27 cellular contexts compared by ENCODE assay signal in the genomic region with DNA sequence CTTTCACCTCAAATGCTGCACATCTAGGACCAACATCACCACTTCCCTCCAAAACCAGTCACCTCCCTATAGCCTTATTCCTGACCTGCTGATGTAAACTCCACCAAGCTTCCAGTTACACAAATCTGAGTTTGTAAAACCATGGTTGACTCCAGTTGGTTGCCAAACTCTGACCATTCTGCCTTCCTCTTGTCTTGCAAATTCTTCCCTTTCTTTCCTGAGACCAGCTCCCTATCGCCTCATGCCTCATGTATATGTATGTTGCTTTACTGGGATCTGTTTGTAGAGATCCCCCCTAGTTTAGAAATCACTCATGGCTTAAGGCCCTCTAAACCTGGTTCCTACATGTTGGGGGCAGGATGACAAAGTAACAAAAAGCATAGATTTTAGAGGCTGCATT. TPM values are rescaled to one million over a fixed set of nuclear protein-coding genes. Genes with fewer than 3 reads are reported as not detected.
DNase-seq lines count a peak whose midpoint lies in the region; ATAC-seq, FAIRE-seq and TF ChIP-seq lines count a peak whose summit lies in the region.
"Had no signal": no experiment of that assay in that cellular context is flagged by ENCODE, and none has a peak within 500 bp of the region (broad histone marks: within the 10 kb centered on the region; RNA-seq: fewer than 3 reads in every experiment).

No MANE protein-coding gene starts in this region.

- no peak overlapping the region for H3K14ac ChIP-seq in H1 (ENCODE audit: insufficient read length)

- CTCF ChIA-PET in H1 (lab: Charles Lee; ENCODE audit: partially characterized antibody) = interaction anchor here (0.7 to 3.8 kb wide), 7 partner anchors 21 to 98 kb away, joined by 3 to 15 read pairs (median 4); no protein-coding TSS in a partner anchor

- no peak overlapping the region for H4K8ac ChIP-seq in H1 (ENCODE audit: extremely low read depth, insufficient read depth, low read length)

- peak overlapping the region; percentile 86; the same call in 1 of the 2 replicates for H2BK12ac ChIP-seq in H1 (ENCODE audit: low read depth, low read length)

- H4K91ac ChIP-seq in H1 (replicated peaks; ENCODE audit: insufficient read length, low read length) = no peak overlapping the region

- H3K27me3 ChIP-seq in H7 (ENCODE audit: control insufficient read depth, insufficient read depth, low read length) (peaks cover 11% of the 10 kb centered on the region), H1 (replicated peaks in 1 of 4; ENCODE audit: control insufficient read depth in 3 of 4, extremely low read depth in 1 of 4, insufficient read depth in 3 of 4, low read length in 3 of 4) (peaks cover 0 to 8% (median 0%) of the 10 kb centered on the region in 4 experiments; a peak in 2 of 7 replicates), iPS-18a (ENCODE audit: control insufficient read depth, insufficient read depth, low read length) (peaks cover 6% of the 10 kb centered on the region), osteoblast (ENCODE audit: insufficient read depth, low read length) (peaks cover 37% of the 10 kb centered on the region)
- H3K27me3 ChIP-seq: BE2C had no signal

- POLR2A ChIA-PET in H1 (lab: Charles Lee; ENCODE audit: partially characterized antibody) = interaction anchor here (1.0 to 1.4 kb wide), 2 partner anchors 9 to 17 kb away, joined by 3 to 5 read pairs; no protein-coding TSS in a partner anchor

- TF ChIP-seq POLR2A in H1 (IDR thresholded peaks at IDR 0.05; ENCODE audit: control extremely low read depth in 1 of 2, low read depth in 2 of 2, low read length in 2 of 2) = no peak

- DNase-seq in H7 = peak; percentile 68
- DNase-seq in H1 (ENCODE audit: low read depth in 1 of 2, low spot score in 2 of 2) = no peak
- DNase-seq in osteoblast (ENCODE audit: insufficient read length, low spot score, missing footprints) = peak; percentile 27
- DNase-seq in EL = no peak
- DNase-seq: 8988T; ACHN; AML-193; BE2C; CD4-positive, alpha-beta T cell; CD8-positive, alpha-beta memory T cell; DMS 273 treated with DMSO at 0.1 percent for 48 hours; DMS79; GF-D8; GM23248; HCEC 1CT had no signal

- H3K4me2 ChIP-seq in H1 (ENCODE audit: insufficient read depth in 1 of 2, low read depth in 2 of 2, low read length in 2 of 2) (peak overlapping the region in 1 of 2 experiments; percentile 58; a peak in 2 of 4 replicates), osteoblast (ENCODE audit: insufficient read depth, low read length) (no peak overlapping the region)
- H3K4me2 ChIP-seq: A549; BLaER1 treated with 17β-estradiol and CSF1 and Interleukin-3, amounts not matched to agents 10 nM and 100 nM had no signal

- H3K23ac ChIP-seq in H1 (ENCODE audit: insufficient read length) = no peak overlapping the region

- H3K9me3 ChIP-seq in H1 (ENCODE audit: insufficient read depth in 2 of 2, low read depth in 1 of 2, low read length in 1 of 2) = no peaks in the 10 kb centered on the region
- H3K9me3 ChIP-seq in iPS-18a (ENCODE audit: control insufficient read depth, low read depth, low read length) = no peaks in the 10 kb centered on the region
- no peaks in the 10 kb centered on the region for H3K9me3 ChIP-seq in osteoblast (ENCODE audit: low read depth, low read length)
- H3K9me3 ChIP-seq: BE2C; BLaER1 treated with 17β-estradiol and CSF1 and Interleukin-3, amounts not matched to agents 10 nM and 100 nM had no signal

- TF ChIP-seq CTCF in H1 (IDR thresholded peaks at IDR 0.05; ENCODE audit: control extremely low read depth in 1 of 3, insufficient read depth in 1 of 3, low read depth in 1 of 3, low read length in 3 of 3) (no peak), osteoblast (IDR thresholded peaks at IDR 0.05; ENCODE audit: extremely low read depth, low read depth, low read length) (no peak)

- FAIRE-seq in H1 (lab: Jason Lieb, UNC) = peak; percentile 39
- FAIRE-seq: A549, D721Med, GM12891, GM18507, GM19239, H54 had no signal

- no peak for TF ChIP-seq EP300 in H1 (IDR thresholded peaks at IDR 0.05; ENCODE audit: borderline replicate concordance in 1 of 2, low read depth in 2 of 2, low read length in 2 of 2)

- H3K36me3 ChIP-seq in H7 (replicated peaks; ENCODE audit: control insufficient read depth, insufficient read depth, low read length) (no peaks in the 10 kb centered on the region), H1 (ENCODE audit: control insufficient read depth in 2 of 4, insufficient read depth in 4 of 4, low read length in 3 of 4) (no peaks in the 10 kb centered on the region), iPS-18a (ENCODE audit: control insufficient read depth, low read depth, low read length) (no peaks in the 10 kb centered on the region), osteoblast (ENCODE audit: insufficient read depth, low read length) (no peaks in the 10 kb centered on the region)
- H3K36me3 ChIP-seq: BE2C; BLaER1 treated with 17β-estradiol and CSF1 and Interleukin-3, amounts not matched to agents 10 nM and 100 nM had no signal

- no peak overlapping the region; the same call in 1 of the 2 replicates for H3K18ac ChIP-seq in H1 (ENCODE audit: extremely low read depth, low read length)

- no peaks in the 10 kb centered on the region for H3K23me2 ChIP-seq in H1 (ENCODE audit: low read depth, low read length)

- H4K5ac ChIP-seq in H1 (ENCODE audit: insufficient read length, low read depth, low read length) = no peak overlapping the region

- 19% methylated on average over 1 of the region's 1 CpG; no CpG with 5 or more reads in 1 of the 2 experiments for WGBS in H1 (ENCODE audit: extremely low coverage in 1 of 2, insufficient coverage in 1 of 2, insufficient read length in 1 of 2, insufficient replicate concordance in 2 of 2, low coverage in 1 of 2, low lambda C conversion rate in 2 of 2, missing lambda C conversion rate in 1 of 2), 2 experiments

- no peak overlapping the region for H3K56ac ChIP-seq in H1 (replicated peaks; ENCODE audit: insufficient read length, low read depth, low read length)

- H2AK5ac ChIP-seq in H1 (ENCODE audit: low read depth, low read length) = no peak overlapping the region

- H2AFZ ChIP-seq in H1 (ENCODE audit: low read length) = no peak overlapping the region
- H2AFZ ChIP-seq in osteoblast (ENCODE audit: low read length) = no peak overlapping the region
- H2AFZ ChIP-seq: GM23248 had no signal

- H3K4ac ChIP-seq in H1 (replicated peaks; ENCODE audit: insufficient read length, low read depth, low read length) = no peak overlapping the region

- no peaks in the 10 kb centered on the region for H4K20me1 ChIP-seq in H1 (replicated peaks in 1 of 2; ENCODE audit: control insufficient read depth in 1 of 2, insufficient read depth in 2 of 2, low read length in 2 of 2)
- H4K20me1 ChIP-seq in osteoblast (ENCODE audit: insufficient read depth, low read length) = peaks cover 2% of the 10 kb centered on the region
- H4K20me1 ChIP-seq: BLaER1 treated with 17β-estradiol and CSF1 and Interleukin-3, amounts not matched to agents 10 nM and 100 nM had no signal

- H3K9ac ChIP-seq in H1 (replicated peaks in 1 of 4; ENCODE audit: extremely low read depth in 1 of 4, low read depth in 3 of 4, low read length in 3 of 4) (no peak overlapping the region; a peak in 1 of 7 replicates), iPS-18a (ENCODE audit: low read length) (no peak overlapping the region)
- H3K9ac ChIP-seq: BLaER1 treated with 17β-estradiol and CSF1 and Interleukin-3, amounts not matched to agents 10 nM and 100 nM; GM23248 had no signal

- H3K4me3 ChIP-seq in H7 (ENCODE audit: insufficient read depth, low read depth, low read length) (no peak overlapping the region), H1 (ENCODE audit: extremely low read depth in 1 of 4, insufficient read depth in 2 of 4, low read depth in 3 of 4, low read length in 4 of 4) (no peak overlapping the region), iPS-18a (ENCODE audit: low read length) (peak overlapping the region; percentile 6), osteoblast (ENCODE audit: insufficient read depth, low read length) (no peak overlapping the region)
- H3K4me3 ChIP-seq: A549; BLaER1 treated with 17β-estradiol and CSF1 and Interleukin-3, amounts not matched to agents 10 nM and 100 nM; GM23248 had no signal

- peak overlapping the region; percentile 80 for H2BK20ac ChIP-seq in H1 (ENCODE audit: low read length)

- H2BK120ac ChIP-seq in H1 (replicated peaks; ENCODE audit: low read depth, low read length) = no peak overlapping the region

- H3K4me1 ChIP-seq in H1 (replicated peaks in 1 of 4; ENCODE audit: control insufficient read depth in 3 of 4, insufficient read depth in 4 of 4, low read length in 3 of 4) = peaks cover 3 to 10% (median 9%) of the 10 kb centered on the region in 4 experiments; a peak in 5 of 7 replicates
- H3K4me1 ChIP-seq in iPS-18a (ENCODE audit: control insufficient read depth, low read depth, low read length) = peaks cover 17% of the 10 kb centered on the region
- H3K4me1 ChIP-seq in osteoblast (ENCODE audit: insufficient read depth, low read length) = no peaks in the 10 kb centered on the region
- H3K4me1 ChIP-seq: A549 had no signal

- H3K79me2 ChIP-seq in H1 (ENCODE audit: control insufficient read depth in 1 of 2, insufficient read depth in 2 of 2, low read length in 2 of 2) (no peaks in the 10 kb centered on the region), osteoblast (ENCODE audit: insufficient read depth, low read length) (no peaks in the 10 kb centered on the region)

- no peak for ATAC-seq in HG03025 (IDR thresholded peaks at IDR 0.05; ENCODE audit: low FRiP score, unreplicated experiment)
- ATAC-seq in HG03565 (IDR thresholded peaks at IDR 0.05; ENCODE audit: unreplicated experiment) = no peak
- ATAC-seq in GM18873 (IDR thresholded peaks at IDR 0.05; ENCODE audit: low FRiP score, unreplicated experiment) = no peak
- ATAC-seq: A549 had no signal

- H2BK15ac ChIP-seq in H1 (ENCODE audit: low read length) = 0 out of 2 replicates have a peak overlapping the region, but pooled peaks have one; percentile 13

- no peak overlapping the region for H3K27ac ChIP-seq in H1 (ENCODE audit: low read depth, low read length)
- H3K27ac ChIP-seq in iPS-18a (ENCODE audit: low read length) = no peak overlapping the region
- no peak overlapping the region for H3K27ac ChIP-seq in osteoblast (ENCODE audit: low read depth, low read length)
- H3K27ac ChIP-seq: A549; BLaER1 treated with 17β-estradiol and CSF1 and Interleukin-3, amounts not matched to agents 10 nM and 100 nM; GM23248 had no signal

- no peaks in the 10 kb centered on the region for H3K79me1 ChIP-seq in H1 (ENCODE audit: low read depth, low read length)

- H2BK5ac ChIP-seq in H1 (ENCODE audit: low read depth, low read length) = no peak overlapping the region

- TF ChIP-seq RAD21 in H1 (IDR thresholded peaks at IDR 0.05 in 1 of 2, conservative IDR thresholded peaks at IDR 0.05 in 1 of 2; ENCODE audit: low read depth in 2 of 2, low read length in 2 of 2) = no peak

RNA-seq across cellular contexts. Expression of gene PAX2, which starts 31.3 kb away (rescaled TPM):
- total RNA-seq in H7 (2014; rRNA removed; shearing (Covaris generic)) = 0.10 TPM in 1 of 2 replicates, not detected in the other
- total RNA-seq in H1 (2021; fragmentation: NEBNext Ultra II Directional; extraction: Animal tissue kit (Norgen Biotek cat#: 25700)) = not detected in 2 replicates
- polyA plus RNA-seq in H1 (2011; rRNA removed) = 0.02 TPM in 1 of 2 replicates, not detected in the other
- polyA plus RNA-seq in H1 (2011; cell fraction: cytosol; rRNA removed) = not detected
- not detected for polyA plus RNA-seq in H1 (2011; cell fraction: nucleus; rRNA removed)
- polyA plus RNA-seq in H1 (2012, experiment 1 of 2) = 0.05 TPM in 1 of 4 replicates, not detected in the others
- polyA plus RNA-seq in H1 (2012, experiment 2 of 2) = not detected
- not detected for polyA plus RNA-seq in H1 (2013, experiment 1 of 2)
- 0.06 TPM for polyA plus RNA-seq in H1 (2013, experiment 2 of 2)
- not detected in 2 replicates for polyA minus RNA-seq in H1 (2011; rRNA and poly(A)+ RNA removed)
- not detected for polyA minus RNA-seq in H1 (2011; cell fraction: cytosol; rRNA and poly(A)+ RNA removed)
- polyA minus RNA-seq in H1 (2011; cell fraction: nucleus; rRNA and poly(A)+ RNA removed) = not detected
- not detected in 2 replicates for total RNA-seq in osteoblast
- total RNA-seq: CD4-positive, alpha-beta T cell; GM23248 had no signal
- polyA plus RNA-seq: CD14-positive monocyte; CD8-positive, alpha-beta memory T cell; GM23248 had no signal

Comparison
In these comparisons a context has a peak if more than half of its experiments do, and no peak if none do; other contexts are left out.
1. DNase-seq: peak in H7 (single experiment) and osteoblast (single experiment); none in H1 (0 of 2) and EL (single experiment).